In the genomic region with DNA sequence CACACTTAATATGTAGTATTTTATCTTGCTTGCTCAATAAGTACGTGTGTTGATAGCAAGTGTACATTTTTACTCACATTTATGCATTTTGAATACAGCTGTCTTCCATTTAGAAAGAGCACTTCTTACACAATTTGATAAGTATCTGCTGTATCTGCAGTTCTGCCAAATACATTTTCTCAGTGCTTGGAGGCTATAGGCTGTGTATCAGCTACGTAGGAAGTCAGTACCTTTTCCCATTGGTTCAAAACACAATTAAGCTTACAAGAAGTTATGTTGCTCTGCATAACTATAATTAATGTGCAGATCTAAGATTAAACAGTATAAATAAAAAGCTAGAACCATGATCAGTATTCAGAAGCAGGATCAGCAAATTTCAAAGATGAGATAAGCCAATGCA, we compare ENCODE assay signal across 39 cellular contexts.
"Had no signal": no experiment of that assay in that cellular context is flagged by ENCODE, and none has a peak within 500 bp of the region (broad histone marks: within the 10 kb centered on the region; RNA-seq: fewer than 3 reads in every experiment).

No MANE protein-coding gene starts in this region.

- ATAC-seq: activated naive CD4-positive, alpha-beta T cell treated with anti-CD3 and anti-CD28 coated beads, Interleukin-2, amount 50 U/mL, for 72 hours; activated naive CD8-positive, alpha-beta T cell treated with anti-CD3 and anti-CD28 coated beads, Interleukin-2, amount 50 U/mL, for 24 hours; activated T-cell treated with anti-CD3 and anti-CD28 coated beads, Interleukin-2, amount 50 U/mL, for 4 hours; activated T-cell treated with anti-CD3 and anti-CD28 coated beads, Interleukin-2, amount 50 U/mL, for 72 hours; activated T-helper 17 cell treated with anti-CD3 and anti-CD28 coated beads, Interleukin-2, amount 50 U/mL, for 72 hours; body of pancreas had no signal

- H3K4me3 Mint-ChIP-seq: activated naive CD4-positive, alpha-beta T cell treated with anti-CD3 and anti-CD28 coated beads for 36 hours; activated naive CD4-positive, alpha-beta T cell treated with anti-CD3 and anti-CD28 coated beads, Interleukin-2, amount 10 ng/mL, durations not matched to agents 7 days and 5 days; activated naive CD4-positive, alpha-beta T cell treated with anti-CD3 and anti-CD28 coated beads, Interleukin-2, amount 50 U/mL, for 24 hours; activated naive CD8-positive, alpha-beta T cell; activated naive CD8-positive, alpha-beta T cell treated with anti-CD3 and anti-CD28 coated beads for 36 hours; activated naive CD8-positive, alpha-beta T cell treated with anti-CD3 and anti-CD28 coated beads, Interleukin-2, amount 10 ng/mL, durations not matched to agents 7 days and 5 days; activated naive CD8-positive, alpha-beta T cell treated with anti-CD3 and anti-CD28 coated beads, Interleukin-2, amount 50 U/mL, for 24 hours; activated T-cell treated with anti-CD3 and anti-CD28 coated beads, Interleukin-2, amount 50 U/mL, for 24 hours; activated T-cell treated with anti-CD3 and anti-CD28 coated beads, Interleukin-2, amount 50 U/mL, for 4 hours; activated T-cell treated with anti-CD3 and anti-CD28 coated beads, Interleukin-2, amount 50 U/mL, for 72 hours; activated T-helper 1 cell treated with anti-CD3 and anti-CD28 coated beads, Interleukin-12 subunit alpha, Interleukin-12 subunit beta, Interleukin-2, Interleukin-4 antibody, amounts not matched to agents 30 ng/mL and 10 ng/mL and 1 ng/mL, durations not matched to agents 14 hours and 24 hours and 36 hours; activated T-helper 17 cell treated with anti-CD3 and anti-CD28 coated beads, Interleukin-2, amount 50 U/mL, for 72 hours; brain; central memory CD8-positive, alpha-beta T cell had no signal

- H3K36me3 ChIP-seq: adrenal gland, ascending aorta, brain microvascular endothelial cell, breast epithelium, cardiac muscle cell had no signal

- H3K4me1 Mint-ChIP-seq: activated naive CD4-positive, alpha-beta T cell treated with anti-CD3 and anti-CD28 coated beads, Interleukin-2, amount 10 ng/mL, durations not matched to agents 7 days and 5 days; activated naive CD4-positive, alpha-beta T cell treated with anti-CD3 and anti-CD28 coated beads, Interleukin-2, amount 50 U/mL, for 24 hours; activated naive CD8-positive, alpha-beta T cell treated with anti-CD3 and anti-CD28 coated beads for 36 hours; activated naive CD8-positive, alpha-beta T cell treated with anti-CD3 and anti-CD28 coated beads, Interleukin-2, amount 10 ng/mL, durations not matched to agents 7 days and 5 days; activated naive CD8-positive, alpha-beta T cell treated with anti-CD3 and anti-CD28 coated beads, Interleukin-2, amount 50 U/mL, for 24 hours; activated T-helper 17 cell treated with anti-CD3 and anti-CD28 coated beads, Interleukin-2, amount 50 U/mL, for 72 hours; brain; central memory CD8-positive, alpha-beta T cell had no signal

- H3K9me3 ChIP-seq: adrenal gland, ascending aorta, body of pancreas, breast epithelium had no signal

- H3K9me3 Mint-ChIP-seq: activated naive CD4-positive, alpha-beta T cell treated with anti-CD3 and anti-CD28 coated beads for 36 hours; activated naive CD4-positive, alpha-beta T cell treated with anti-CD3 and anti-CD28 coated beads, Interleukin-2, amount 10 ng/mL, durations not matched to agents 7 days and 5 days; activated naive CD4-positive, alpha-beta T cell treated with anti-CD3 and anti-CD28 coated beads, Interleukin-2, amount 50 U/mL, for 24 hours; activated naive CD8-positive, alpha-beta T cell treated with anti-CD3 and anti-CD28 coated beads for 36 hours; activated naive CD8-positive, alpha-beta T cell treated with anti-CD3 and anti-CD28 coated beads, Interleukin-2, amount 10 ng/mL, durations not matched to agents 7 days and 5 days; activated T-cell treated with anti-CD3 and anti-CD28 coated beads, Interleukin-2, amount 50 U/mL, for 24 hours; activated T-cell treated with anti-CD3 and anti-CD28 coated beads, Interleukin-2, amount 50 U/mL, for 72 hours; activated T-helper 1 cell treated with anti-CD3 and anti-CD28 coated beads, Interleukin-12 subunit alpha, Interleukin-12 subunit beta, Interleukin-2, Interleukin-4 antibody, amounts not matched to agents 30 ng/mL and 10 ng/mL and 1 ng/mL, durations not matched to agents 14 hours and 24 hours and 36 hours; activated T-helper 17 cell treated with anti-CD3 and anti-CD28 coated beads, Interleukin-2, amount 50 U/mL, for 72 hours; activated T-helper 2 cell treated with anti-CD3 and anti-CD28 coated beads, Interferon-gamma antibody, Interleukin-2, Interleukin-4, amounts not matched to agents 10 μg/mL and 5 μg/mL and 100 μg/mL, durations not matched to agents 14 hours and 24 hours and 36 hours; brain had no signal

- H3K36me3 Mint-ChIP-seq: activated naive CD4-positive, alpha-beta T cell treated with anti-CD3 and anti-CD28 coated beads, Interleukin-2, amount 10 ng/mL, durations not matched to agents 7 days and 5 days; activated naive CD4-positive, alpha-beta T cell treated with anti-CD3 and anti-CD28 coated beads, Interleukin-2, amount 50 U/mL, for 24 hours; activated naive CD4-positive, alpha-beta T cell treated with anti-CD3 and anti-CD28 coated beads, Interleukin-2, amount 50 U/mL, for 72 hours; activated naive CD8-positive, alpha-beta T cell; activated naive CD8-positive, alpha-beta T cell treated with anti-CD3 and anti-CD28 coated beads for 36 hours; activated naive CD8-positive, alpha-beta T cell treated with anti-CD3 and anti-CD28 coated beads, Interleukin-2, amount 10 ng/mL, durations not matched to agents 7 days and 5 days; brain had no signal

- H3K4me1 ChIP-seq: adrenal gland, ascending aorta, body of pancreas, breast epithelium had no signal

- DNase-seq: activated effector memory CD4-positive, alpha-beta T cell treated with anti-CD3 and anti-CD28 coated beads, Interleukin-2, amount 50 U/mL, for 16 hours; activated effector memory CD4-positive, alpha-beta T cell treated with Interleukin-2 at 50 U/mL for 16 hours; activated gamma-delta T cell; activated gamma-delta T cell treated with Interleukin-2 at 50 U/mL for 16 hours; activated naive CD4-positive, alpha-beta T cell; activated naive CD4-positive, alpha-beta T cell treated with anti-CD3 and anti-CD28 coated beads for 36 hours; activated naive CD4-positive, alpha-beta T cell treated with anti-CD3 and anti-CD28 coated beads, Interleukin-2, amount 10 ng/mL, durations not matched to agents 7 days and 5 days; activated naive CD4-positive, alpha-beta T cell treated with anti-CD3 and anti-CD28 coated beads, Interleukin-2, amount 50 U/mL, for 16 hours; activated naive CD4-positive, alpha-beta T cell treated with Interleukin-2 at 50 U/mL for 16 hours; activated naive CD8-positive, alpha-beta T cell treated with anti-CD3 and anti-CD28 coated beads for 36 hours; activated naive CD8-positive, alpha-beta T cell treated with anti-CD3 and anti-CD28 coated beads, Interleukin-2, amount 10 ng/mL, durations not matched to agents 7 days and 5 days; activated naive CD8-positive, alpha-beta T cell treated with anti-CD3 and anti-CD28 coated beads, Interleukin-2, amount 50 U/mL, for 24 hours; activated T-cell treated with anti-CD3 and anti-CD28 coated beads, Interleukin-2, amount 50 U/mL, for 24 hours; activated T-cell treated with anti-CD3 and anti-CD28 coated beads, Interleukin-2, amount 50 U/mL, for 4 hours; activated T-cell treated with anti-CD3 and anti-CD28 coated beads, Interleukin-2, amount 50 U/mL, for 48 hours; activated T-cell treated with anti-CD3 and anti-CD28 coated beads, Interleukin-2, amount 50 U/mL, for 72 hours; adrenal gland; amniotic stem cell; amygdala; anterior cingulate cortex; aorta; body of pancreas; brain microvascular endothelial cell; caudate nucleus; central memory CD4-positive, alpha-beta T cell; cerebellar nuclear complex had no signal

- H3K4me3 ChIP-seq: adrenal gland, ascending aorta, body of pancreas, breast epithelium, cardiac muscle cell had no signal

- H3K27me3 Mint-ChIP-seq: activated naive CD4-positive, alpha-beta T cell treated with anti-CD3 and anti-CD28 coated beads, Interleukin-2, amount 10 ng/mL, durations not matched to agents 7 days and 5 days; activated naive CD8-positive, alpha-beta T cell; activated naive CD8-positive, alpha-beta T cell treated with anti-CD3 and anti-CD28 coated beads for 36 hours; activated naive CD8-positive, alpha-beta T cell treated with anti-CD3 and anti-CD28 coated beads, Interleukin-2, amount 10 ng/mL, durations not matched to agents 7 days and 5 days; brain; central memory CD8-positive, alpha-beta T cell had no signal

- H3K27ac ChIP-seq: adrenal gland, ascending aorta, body of pancreas, brain microvascular endothelial cell, breast epithelium, cardiac muscle cell had no signal

- H3K27ac Mint-ChIP-seq: activated naive CD4-positive, alpha-beta T cell treated with anti-CD3 and anti-CD28 coated beads for 36 hours; activated naive CD4-positive, alpha-beta T cell treated with anti-CD3 and anti-CD28 coated beads, Interleukin-2, amount 10 ng/mL, durations not matched to agents 7 days and 5 days; activated naive CD4-positive, alpha-beta T cell treated with anti-CD3 and anti-CD28 coated beads, Interleukin-2, amount 50 U/mL, for 24 hours; activated naive CD4-positive, alpha-beta T cell treated with anti-CD3 and anti-CD28 coated beads, Interleukin-2, amount 50 U/mL, for 72 hours; activated naive CD8-positive, alpha-beta T cell; activated naive CD8-positive, alpha-beta T cell treated with anti-CD3 and anti-CD28 coated beads for 36 hours; activated naive CD8-positive, alpha-beta T cell treated with anti-CD3 and anti-CD28 coated beads, Interleukin-2, amount 10 ng/mL, durations not matched to agents 7 days and 5 days; activated naive CD8-positive, alpha-beta T cell treated with anti-CD3 and anti-CD28 coated beads, Interleukin-2, amount 50 U/mL, for 24 hours; activated T-cell treated with anti-CD3 and anti-CD28 coated beads, Interleukin-2, amount 50 U/mL, for 24 hours; activated T-cell treated with anti-CD3 and anti-CD28 coated beads, Interleukin-2, amount 50 U/mL, for 72 hours; activated T-helper 1 cell treated with anti-CD3 and anti-CD28 coated beads, Interleukin-12 subunit alpha, Interleukin-12 subunit beta, Interleukin-2, Interleukin-4 antibody, amounts not matched to agents 30 ng/mL and 10 ng/mL and 1 ng/mL, durations not matched to agents 14 hours and 24 hours and 36 hours; activated T-helper 17 cell treated with anti-CD3 and anti-CD28 coated beads, Interleukin-2, amount 50 U/mL, for 72 hours; activated T-helper 2 cell treated with anti-CD3 and anti-CD28 coated beads, Interferon-gamma antibody, Interleukin-2, Interleukin-4, amounts not matched to agents 10 μg/mL and 5 μg/mL and 100 μg/mL, durations not matched to agents 14 hours and 24 hours and 36 hours; brain had no signal

- FAIRE-seq: astrocyte, bronchial epithelial cell had no signal

- H3K27me3 ChIP-seq: adrenal gland, ascending aorta, body of pancreas, brain microvascular endothelial cell, breast epithelium, cardiac muscle cell had no signal
